ENCODE assay signal across 17 cellular contexts in the genomic region with DNA sequence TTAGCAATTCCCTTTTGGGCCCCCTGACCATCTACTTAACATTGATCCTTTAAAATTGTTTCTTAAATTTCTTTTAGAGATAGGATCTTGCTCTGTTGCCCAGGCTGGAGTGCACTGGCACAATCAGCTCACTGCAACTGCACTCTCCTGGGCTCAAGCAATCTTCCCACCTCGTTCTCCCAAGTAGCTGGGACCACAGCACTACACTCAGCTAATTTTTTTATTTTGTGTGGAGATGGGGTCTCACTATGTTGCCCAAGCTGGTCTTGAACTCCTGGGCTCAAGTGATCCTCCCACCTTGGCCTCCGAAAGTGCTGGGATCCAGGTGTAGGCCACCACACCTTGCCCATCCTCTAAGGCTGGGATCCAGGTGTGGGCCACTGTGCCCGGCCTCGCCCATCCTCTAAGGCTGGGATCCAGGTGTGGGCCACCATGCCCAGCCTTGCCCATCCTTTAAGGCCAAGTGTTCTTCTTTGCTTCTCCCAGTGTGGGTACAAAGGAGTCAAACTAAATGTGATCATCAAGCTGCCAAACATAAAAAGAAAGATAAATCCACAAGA. TPM values are rescaled to one million over a fixed set of nuclear protein-coding genes. Genes with fewer than 3 reads are reported as not detected.
"Had no signal": no experiment of that assay in that cellular context is flagged by ENCODE, and none has a peak within 500 bp of the region (broad histone marks: within the 10 kb centered on the region; RNA-seq: fewer than 3 reads in every experiment).

No MANE protein-coding gene starts in this region.

- H3K27me3 Mint-ChIP-seq: activated naive CD8-positive, alpha-beta T cell treated with anti-CD3 and anti-CD28 coated beads, Interleukin-2, amount 50 U/mL, for 24 hours had no signal

- H3K4me1 ChIP-seq: ascending aorta, prostate gland, right lobe of liver, upper lobe of right lung had no signal

- H3K27ac ChIP-seq: ascending aorta, foreskin keratinocyte, prostate gland, right lobe of liver, SJSA1, upper lobe of right lung, VCaP had no signal

- H3K36me3 ChIP-seq: ascending aorta, prostate gland, right lobe of liver, upper lobe of right lung had no signal

- H3K4me3 ChIP-seq: ascending aorta, prostate gland, right lobe of liver, SJSA1, upper lobe of right lung had no signal

- ATAC-seq: natural killer cell had no signal

- H3K27ac Mint-ChIP-seq: activated naive CD8-positive, alpha-beta T cell treated with anti-CD3 and anti-CD28 coated beads, Interleukin-2, amount 50 U/mL, for 24 hours; immature natural killer cell; natural killer cell had no signal

- H3K27me3 ChIP-seq: ascending aorta, foreskin keratinocyte, right lobe of liver, SJSA1, upper lobe of right lung had no signal

- FAIRE-seq: bronchial epithelial cell had no signal

- H3K9me3 ChIP-seq: ascending aorta, prostate gland, right lobe of liver, SJSA1, upper lobe of right lung had no signal

- H3K36me3 Mint-ChIP-seq: natural killer cell had no signal

- DNase-seq: activated CD4-positive, alpha-beta T cell treated with anti-CD3 and anti-CD28 coated beads for 4 hours; activated CD8-positive, alpha-beta memory T cell treated with anti-CD3 and anti-CD28 coated beads, Interleukin-2, amount 50 U/mL, for 4 hours; activated naive CD8-positive, alpha-beta T cell treated with anti-CD3 and anti-CD28 coated beads, Interleukin-2, amount 50 U/mL, for 24 hours; immature natural killer cell; left colon; natural killer cell; nucleus accumbens; stimulated activated CD4-positive, alpha-beta T cell treated with anti-CD3 and anti-CD28 coated beads, Interleukin-1b, Interleukin-23, amount 100 ng/mL, for 48 hours; stimulated activated naive CD4-positive, alpha-beta T cell; upper lobe of right lung had no signal

- H3K4me1 Mint-ChIP-seq: immature natural killer cell, natural killer cell had no signal

- H3K9me3 Mint-ChIP-seq: activated naive CD8-positive, alpha-beta T cell treated with anti-CD3 and anti-CD28 coated beads, Interleukin-2, amount 50 U/mL, for 24 hours; immature natural killer cell; natural killer cell had no signal

- H3K4me3 Mint-ChIP-seq: activated naive CD8-positive, alpha-beta T cell treated with anti-CD3 and anti-CD28 coated beads, Interleukin-2, amount 50 U/mL, for 24 hours; immature natural killer cell; natural killer cell had no signal

RNA-seq across cellular contexts. Expression of gene C16orf95, which starts 13.2 kb away (rescaled TPM):
- total RNA-seq: ascending aorta had no signal
